21 cellular contexts compared by ENCODE assay signal in genomic region chr16:12020007-12020406, GRCh38. TPM values are rescaled to one million over a fixed set of nuclear protein-coding genes. Genes with fewer than 3 reads are reported as not detected.
"Had no signal": no experiment of that assay in that cellular context is flagged by ENCODE, and none has a peak within 500 bp of the region (broad histone marks: within the 10 kb centered on the region; RNA-seq: fewer than 3 reads in every experiment).

No MANE protein-coding gene starts in this region.

- DNase-seq: activated CD4-positive, alpha-beta T cell treated with anti-CD3 and anti-CD28 coated beads, Interleukin-2, amount 50 U/mL, for 4 hours; activated gamma-delta T cell treated with Interleukin-2 at 50 U/mL for 16 hours; adrenal gland; cortex of kidney; gastrocnemius medialis; head of caudate nucleus; left ventricle myocardium inferior; mammary epithelial cell; psoas muscle; right lobe of liver; small intestine; stimulated activated CD4-positive, alpha-beta T cell treated with anti-CD3 and anti-CD28 coated beads, Interleukin-4, amount 100 ng/mL, for 4 hours; stimulated activated naive CD4-positive, alpha-beta T cell; WERI-Rb-1 had no signal

- H3K4me2 ChIP-seq: neural progenitor cell had no signal

- H3K4me1 ChIP-seq: breast epithelium, gastrocnemius medialis, neural progenitor cell, psoas muscle, right lobe of liver had no signal

- H3K27ac Mint-ChIP-seq: activated naive CD4-positive, alpha-beta T cell treated with anti-CD3 and anti-CD28 coated beads, Interleukin-2, amount 50 U/mL, for 72 hours; neural progenitor cell had no signal

- H3K9me3 ChIP-seq: adrenal gland, breast epithelium, gastrocnemius medialis, left ventricle myocardium inferior, psoas muscle, right lobe of liver had no signal

- H3K36me3 Mint-ChIP-seq: activated naive CD4-positive, alpha-beta T cell treated with anti-CD3 and anti-CD28 coated beads, Interleukin-2, amount 50 U/mL, for 72 hours; neural progenitor cell had no signal

- H3K4me3 ChIP-seq: adrenal gland, breast epithelium, gastrocnemius medialis, left ventricle myocardium inferior, neural progenitor cell, psoas muscle, right lobe of liver had no signal

- H3K9me3 Mint-ChIP-seq: activated naive CD4-positive, alpha-beta T cell treated with anti-CD3 and anti-CD28 coated beads, Interleukin-2, amount 50 U/mL, for 72 hours; neural progenitor cell had no signal

- H3K27ac ChIP-seq: adrenal gland, breast epithelium, gastrocnemius medialis, left ventricle myocardium inferior, neural progenitor cell, psoas muscle, right lobe of liver, WERI-Rb-1 had no signal

- H3K27me3 ChIP-seq: adrenal gland, breast epithelium, gastrocnemius medialis, neural progenitor cell, right lobe of liver had no signal

- H3K36me3 ChIP-seq: adrenal gland, breast epithelium, gastrocnemius medialis, left ventricle myocardium inferior, neural progenitor cell, right lobe of liver, WERI-Rb-1 had no signal

- H3K4me1 Mint-ChIP-seq: neural progenitor cell had no signal

- H3K9ac ChIP-seq: neural progenitor cell had no signal

- ATAC-seq: activated naive CD4-positive, alpha-beta T cell treated with anti-CD3 and anti-CD28 coated beads, Interleukin-2, amount 50 U/mL, for 72 hours; gastrocnemius medialis; psoas muscle; right lobe of liver had no signal

- H2AFZ ChIP-seq: neural progenitor cell had no signal

- H3K4me3 Mint-ChIP-seq: neural progenitor cell had no signal

RNA-seq across cellular contexts. Expression of gene TNFRSF17, which starts 55.0 kb away (rescaled TPM):
- total RNA-seq: activated CD8-positive, alpha-beta memory T cell treated with anti-CD3 and anti-CD28 coated beads for 36 hours; activated naive CD4-positive, alpha-beta T cell treated with anti-CD3 and anti-CD28 coated beads, Interleukin-2, amount 50 U/mL, for 72 hours; adrenal gland; astrocyte; gastrocnemius medialis; left ventricle myocardium inferior; mammary epithelial cell; osteocyte; psoas muscle; urinary bladder had no signal
